2 cellular contexts compared by ENCODE assay signal in the genomic region with DNA sequence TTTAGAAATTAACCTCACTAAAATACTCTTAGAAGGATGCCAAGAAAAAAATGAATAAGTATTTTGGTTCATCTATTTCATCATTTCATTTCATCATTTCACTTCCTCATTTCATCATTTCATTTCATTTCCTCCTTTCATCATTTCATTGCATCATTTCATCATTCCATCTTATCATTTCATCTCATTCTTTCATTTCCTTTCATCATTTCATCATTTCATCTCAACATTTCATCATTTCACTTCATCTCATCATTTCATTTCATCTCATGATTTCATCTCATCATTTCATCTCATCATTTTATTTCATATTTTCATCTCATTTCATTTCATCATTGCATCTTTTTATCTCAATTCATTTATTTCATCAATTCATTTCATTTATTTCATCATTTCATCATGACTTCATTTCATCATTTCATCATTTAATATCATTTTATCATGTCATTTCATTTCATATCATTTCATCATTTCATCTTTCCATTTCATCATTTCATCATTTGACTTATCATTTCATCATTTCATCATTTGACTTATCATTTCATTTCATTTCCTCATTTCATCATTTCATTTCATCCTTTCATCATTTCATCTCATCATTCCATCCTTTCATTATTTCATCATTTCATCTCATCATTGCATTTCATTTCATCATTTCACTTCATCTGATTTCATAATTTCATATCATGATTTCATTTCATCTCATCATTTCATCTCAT.
TF ChIP-seq lines count a peak whose summit lies in the region.

No MANE protein-coding gene starts in this region.

TF ChIP-seq in HepG2, 621 proteins besides CTCF, POLR2A, EP300 and RAD21 (continued from another document and continues in another):
- TF ChIP-seq, protein P1, sequence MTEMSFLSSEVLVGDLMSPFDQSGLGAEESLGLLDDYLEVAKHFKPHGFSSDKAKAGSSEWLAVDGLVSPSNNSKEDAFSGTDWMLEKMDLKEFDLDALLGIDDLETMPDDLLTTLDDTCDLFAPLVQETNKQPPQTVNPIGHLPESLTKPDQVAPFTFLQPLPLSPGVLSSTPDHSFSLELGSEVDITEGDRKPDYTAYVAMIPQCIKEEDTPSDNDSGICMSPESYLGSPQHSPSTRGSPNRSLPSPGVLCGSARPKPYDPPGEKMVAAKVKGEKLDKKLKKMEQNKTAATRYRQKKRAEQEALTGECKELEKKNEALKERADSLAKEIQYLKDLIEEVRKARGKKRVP (CRISPR knock-in tag; IDR thresholded peaks at IDR 0.05): peak; percentile 29 to 89; a peak in 2 of 4 replicates
- TF ChIP-seq HNRNPH1 (optimal IDR thresholded peaks at IDR 0.05; ENCODE audit: low read depth, low read length) (no peak), ZNF549 (CRISPR knock-in tag; IDR thresholded peaks at IDR 0.05) (no peak), MAFG (CRISPR knock-in tag; IDR thresholded peaks at IDR 0.05) (no peak), HBP1 (CRISPR knock-in tag; IDR thresholded peaks at IDR 0.05; ENCODE audit: low read depth) (no peak), ZBTB43 (CRISPR knock-in tag; conservative IDR thresholded peaks at IDR 0.05) (no peak), ZNF724P (CRISPR knock-in tag; IDR thresholded peaks at IDR 0.05; ENCODE audit: borderline replicate concordance) (no peak), ZNF143 (CRISPR knock-in tag; IDR thresholded peaks at IDR 0.05) (no peak), SALL1 (CRISPR knock-in tag; IDR thresholded peaks at IDR 0.05) (no peak), ZBTB20 (CRISPR knock-in tag; IDR thresholded peaks at IDR 0.05; ENCODE audit: borderline replicate concordance, low read depth) (no peak), ATF7 (IDR thresholded peaks at IDR 0.05) (peak; percentile 93), ATF7 (CRISPR knock-in tag; IDR thresholded peaks at IDR 0.05) (no peak), ZNF710 (CRISPR knock-in tag; IDR thresholded peaks at IDR 0.05; ENCODE audit: borderline replicate concordance) (no peak), PITX1 (CRISPR knock-in tag; IDR thresholded peaks at IDR 0.05) (no peak), CEBPG (CRISPR knock-in tag; IDR thresholded peaks at IDR 0.05) (peak; percentile 45), MTF2 (CRISPR knock-in tag; IDR thresholded peaks at IDR 0.05; ENCODE audit: borderline replicate concordance) (no peak), ELF4 (CRISPR knock-in tag; IDR thresholded peaks at IDR 0.05; ENCODE audit: borderline replicate concordance) (no peak), PHF20 (CRISPR knock-in tag; IDR thresholded peaks at IDR 0.05) (no peak), GZF1 (CRISPR knock-in tag; IDR thresholded peaks at IDR 0.05) (no peak), ZNF230 (CRISPR knock-in tag; IDR thresholded peaks at IDR 0.05) (no peak), ZNF326 (CRISPR knock-in tag; IDR thresholded peaks at IDR 0.05; ENCODE audit: borderline replicate concordance) (no peak), KDM6A (CRISPR knock-in tag; IDR thresholded peaks at IDR 0.05; ENCODE audit: low read depth) (no peak), CC2D1A (CRISPR knock-in tag; IDR thresholded peaks at IDR 0.05) (no peak), FOSL2 (CRISPR knock-in tag; IDR thresholded peaks at IDR 0.05) (no peak), ZFP37 (CRISPR knock-in tag; IDR thresholded peaks at IDR 0.05; ENCODE audit: borderline replicate concordance) (no peak), SIX1 (CRISPR knock-in tag; IDR thresholded peaks at IDR 0.05; ENCODE audit: borderline replicate concordance) (no peak)
- TF ChIP-seq, protein P2, sequence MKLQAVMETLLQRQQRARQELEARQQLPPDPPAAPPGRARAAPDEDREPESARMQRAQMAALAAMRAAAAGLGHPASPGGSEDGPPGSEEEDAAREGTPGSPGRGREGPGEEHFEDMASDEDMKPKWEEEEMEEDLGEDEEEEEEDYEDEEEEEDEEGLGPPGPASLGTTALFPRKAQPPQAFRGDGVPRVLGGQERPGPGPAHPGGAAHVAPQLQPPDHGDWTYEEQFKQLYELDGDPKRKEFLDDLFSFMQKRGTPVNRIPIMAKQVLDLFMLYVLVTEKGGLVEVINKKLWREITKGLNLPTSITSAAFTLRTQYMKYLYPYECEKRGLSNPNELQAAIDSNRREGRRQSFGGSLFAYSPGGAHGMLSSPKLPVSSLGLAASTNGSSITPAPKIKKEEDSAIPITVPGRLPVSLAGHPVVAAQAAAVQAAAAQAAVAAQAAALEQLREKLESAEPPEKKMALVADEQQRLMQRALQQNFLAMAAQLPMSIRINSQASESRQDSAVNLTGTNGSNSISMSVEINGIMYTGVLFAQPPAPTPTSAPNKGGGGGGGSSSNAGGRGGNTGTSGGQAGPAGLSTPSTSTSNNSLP (IDR thresholded peaks at IDR 0.05; ENCODE audit: low read depth, low read length): 0 out of 2 replicates have a peak, but pooled peaks have one; percentile 18

TF ChIP-seq in WTC11, 78 proteins besides CTCF, POLR2A, EP300 and RAD21:
- TF ChIP-seq ARID4B (CRISPR knock-in tag; IDR thresholded peaks at IDR 0.05; ENCODE audit: borderline replicate concordance): no peak
- TF ChIP-seq ATF3 (CRISPR knock-in tag; conservative IDR thresholded peaks at IDR 0.05): no peak
- no peak for TF ChIP-seq EMX1 (CRISPR knock-in tag; IDR thresholded peaks at IDR 0.05)
- TF ChIP-seq, protein P3, sequence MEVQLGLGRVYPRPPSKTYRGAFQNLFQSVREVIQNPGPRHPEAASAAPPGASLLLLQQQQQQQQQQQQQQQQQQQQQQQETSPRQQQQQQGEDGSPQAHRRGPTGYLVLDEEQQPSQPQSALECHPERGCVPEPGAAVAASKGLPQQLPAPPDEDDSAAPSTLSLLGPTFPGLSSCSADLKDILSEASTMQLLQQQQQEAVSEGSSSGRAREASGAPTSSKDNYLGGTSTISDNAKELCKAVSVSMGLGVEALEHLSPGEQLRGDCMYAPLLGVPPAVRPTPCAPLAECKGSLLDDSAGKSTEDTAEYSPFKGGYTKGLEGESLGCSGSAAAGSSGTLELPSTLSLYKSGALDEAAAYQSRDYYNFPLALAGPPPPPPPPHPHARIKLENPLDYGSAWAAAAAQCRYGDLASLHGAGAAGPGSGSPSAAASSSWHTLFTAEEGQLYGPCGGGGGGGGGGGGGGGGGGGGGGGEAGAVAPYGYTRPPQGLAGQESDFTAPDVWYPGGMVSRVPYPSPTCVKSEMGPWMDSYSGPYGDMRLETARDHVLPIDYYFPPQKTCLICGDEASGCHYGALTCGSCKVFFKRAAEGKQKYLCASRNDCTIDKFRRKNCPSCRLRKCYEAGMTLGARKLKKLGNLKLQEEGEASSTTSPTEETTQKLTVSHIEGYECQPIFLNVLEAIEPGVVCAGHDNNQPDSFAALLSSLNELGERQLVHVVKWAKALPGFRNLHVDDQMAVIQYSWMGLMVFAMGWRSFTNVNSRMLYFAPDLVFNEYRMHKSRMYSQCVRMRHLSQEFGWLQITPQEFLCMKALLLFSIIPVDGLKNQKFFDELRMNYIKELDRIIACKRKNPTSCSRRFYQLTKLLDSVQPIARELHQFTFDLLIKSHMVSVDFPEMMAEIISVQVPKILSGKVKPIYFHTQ (CRISPR knock-in tag; IDR thresholded peaks at IDR 0.05): no peak
- peak; percentile 66 for TF ChIP-seq GABPB1 (CRISPR knock-in tag; IDR thresholded peaks at IDR 0.05)
- TF ChIP-seq ZNF281 (CRISPR knock-in tag; IDR thresholded peaks at IDR 0.05): no peak
- TF ChIP-seq STAT6 (CRISPR knock-in tag; conservative IDR thresholded peaks at IDR 0.05; ENCODE audit: low read depth): no peak
TF ChIP-seq in WTC11: peak in this region for 1.
